ENCODE assay signal across 1 cellular context in the genomic region with DNA sequence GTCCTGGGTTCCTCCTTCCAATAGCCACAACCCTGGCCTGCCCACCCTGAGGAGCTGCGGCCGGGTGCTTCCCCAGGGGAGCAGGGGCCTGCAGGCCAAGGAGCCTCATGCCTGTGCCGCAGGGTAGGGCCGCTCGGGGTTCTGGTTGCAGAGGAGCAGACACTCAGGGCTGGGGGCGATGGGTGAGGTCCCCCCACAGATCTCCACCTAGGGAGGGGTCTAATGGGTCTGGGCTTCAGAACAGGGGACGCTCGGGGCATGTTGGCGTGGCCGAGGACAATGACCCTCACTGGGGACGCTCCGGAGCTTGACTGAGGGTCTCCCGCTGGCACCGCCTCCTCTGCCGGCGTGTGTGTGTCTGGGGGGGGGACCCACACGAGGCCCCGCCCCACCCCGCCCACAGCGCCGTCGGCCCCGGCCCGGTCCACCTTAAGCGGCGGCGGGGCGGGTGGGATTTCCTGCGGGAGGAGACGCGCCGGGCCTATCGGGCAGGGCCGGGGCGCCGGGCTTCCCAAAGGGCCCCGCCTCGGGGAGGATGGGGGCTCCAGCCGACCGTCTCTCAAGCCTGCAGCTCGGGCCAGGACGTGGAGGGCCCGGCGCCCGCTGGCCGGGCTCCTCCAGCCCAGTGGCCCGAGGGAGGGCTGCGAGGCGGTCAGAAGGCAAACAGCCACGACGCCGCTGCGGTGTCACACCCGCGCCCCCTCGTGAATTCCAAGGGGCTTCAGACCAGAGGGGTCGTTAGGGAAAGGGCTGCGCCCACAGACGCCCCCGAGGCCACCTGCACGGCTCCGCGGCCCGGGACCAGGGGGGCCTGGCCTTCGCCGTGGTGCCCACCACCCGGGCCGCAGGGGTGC.
TF ChIP-seq lines count a peak whose summit lies in the region.

No MANE protein-coding gene starts in this region.

TF ChIP-seq in K562, 482 proteins besides CTCF, POLR2A, EP300 and RAD21 (continued from another document and continues in another):
- TF ChIP-seq, protein P1, sequence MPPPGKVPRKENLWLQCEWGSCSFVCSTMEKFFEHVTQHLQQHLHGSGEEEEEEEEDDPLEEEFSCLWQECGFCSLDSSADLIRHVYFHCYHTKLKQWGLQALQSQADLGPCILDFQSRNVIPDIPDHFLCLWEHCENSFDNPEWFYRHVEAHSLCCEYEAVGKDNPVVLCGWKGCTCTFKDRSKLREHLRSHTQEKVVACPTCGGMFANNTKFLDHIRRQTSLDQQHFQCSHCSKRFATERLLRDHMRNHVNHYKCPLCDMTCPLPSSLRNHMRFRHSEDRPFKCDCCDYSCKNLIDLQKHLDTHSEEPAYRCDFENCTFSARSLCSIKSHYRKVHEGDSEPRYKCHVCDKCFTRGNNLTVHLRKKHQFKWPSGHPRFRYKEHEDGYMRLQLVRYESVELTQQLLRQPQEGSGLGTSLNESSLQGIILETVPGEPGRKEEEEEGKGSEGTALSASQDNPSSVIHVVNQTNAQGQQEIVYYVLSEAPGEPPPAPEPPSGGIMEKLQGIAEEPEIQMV (tag; conservative IDR thresholded peaks at IDR 0.05; ENCODE audit: low read depth) = no peak
- no peak for TF ChIP-seq C11orf30 (IDR thresholded peaks at IDR 0.05; ENCODE audit: low read depth)
- TF ChIP-seq EZH2 (IDR thresholded peaks at IDR 0.05; ENCODE audit: borderline replicate concordance, low read depth, low read length) = no peak
- TF ChIP-seq RBFOX2 (IDR thresholded peaks at IDR 0.05; ENCODE audit: low read depth, low read length) = peak; percentile 62; the same call in 1 of the 2 replicates
- no peak for TF ChIP-seq BRCA1 (IDR thresholded peaks at IDR 0.05)
- no peak for TF ChIP-seq BRCA1 (CRISPR knock-in tag; IDR thresholded peaks at IDR 0.05)
- TF ChIP-seq SPI1 (IDR thresholded peaks at IDR 0.05; ENCODE audit: borderline replicate concordance, low read depth, low read length) = no peak
- TF ChIP-seq POLR2G (IDR thresholded peaks at IDR 0.05; ENCODE audit: low read depth, low read length) = peak; percentile 82
- TF ChIP-seq HLTF (IDR thresholded peaks at IDR 0.05) = no peak
- TF ChIP-seq, protein P2, sequence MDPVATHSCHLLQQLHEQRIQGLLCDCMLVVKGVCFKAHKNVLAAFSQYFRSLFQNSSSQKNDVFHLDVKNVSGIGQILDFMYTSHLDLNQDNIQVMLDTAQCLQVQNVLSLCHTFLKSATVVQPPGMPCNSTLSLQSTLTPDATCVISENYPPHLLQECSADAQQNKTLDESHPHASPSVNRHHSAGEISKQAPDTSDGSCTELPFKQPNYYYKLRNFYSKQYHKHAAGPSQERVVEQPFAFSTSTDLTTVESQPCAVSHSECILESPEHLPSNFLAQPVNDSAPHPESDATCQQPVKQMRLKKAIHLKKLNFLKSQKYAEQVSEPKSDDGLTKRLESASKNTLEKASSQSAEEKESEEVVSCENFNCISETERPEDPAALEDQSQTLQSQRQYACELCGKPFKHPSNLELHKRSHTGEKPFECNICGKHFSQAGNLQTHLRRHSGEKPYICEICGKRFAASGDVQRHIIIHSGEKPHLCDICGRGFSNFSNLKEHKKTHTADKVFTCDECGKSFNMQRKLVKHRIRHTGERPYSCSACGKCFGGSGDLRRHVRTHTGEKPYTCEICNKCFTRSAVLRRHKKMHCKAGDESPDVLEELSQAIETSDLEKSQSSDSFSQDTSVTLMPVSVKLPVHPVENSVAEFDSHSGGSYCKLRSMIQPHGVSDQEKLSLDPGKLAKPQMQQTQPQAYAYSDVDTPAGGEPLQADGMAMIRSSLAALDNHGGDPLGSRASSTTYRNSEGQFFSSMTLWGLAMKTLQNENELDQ (CRISPR knock-in tag; IDR thresholded peaks at IDR 0.05; ENCODE audit: borderline replicate concordance) = no peak
- TF ChIP-seq, protein P3, sequence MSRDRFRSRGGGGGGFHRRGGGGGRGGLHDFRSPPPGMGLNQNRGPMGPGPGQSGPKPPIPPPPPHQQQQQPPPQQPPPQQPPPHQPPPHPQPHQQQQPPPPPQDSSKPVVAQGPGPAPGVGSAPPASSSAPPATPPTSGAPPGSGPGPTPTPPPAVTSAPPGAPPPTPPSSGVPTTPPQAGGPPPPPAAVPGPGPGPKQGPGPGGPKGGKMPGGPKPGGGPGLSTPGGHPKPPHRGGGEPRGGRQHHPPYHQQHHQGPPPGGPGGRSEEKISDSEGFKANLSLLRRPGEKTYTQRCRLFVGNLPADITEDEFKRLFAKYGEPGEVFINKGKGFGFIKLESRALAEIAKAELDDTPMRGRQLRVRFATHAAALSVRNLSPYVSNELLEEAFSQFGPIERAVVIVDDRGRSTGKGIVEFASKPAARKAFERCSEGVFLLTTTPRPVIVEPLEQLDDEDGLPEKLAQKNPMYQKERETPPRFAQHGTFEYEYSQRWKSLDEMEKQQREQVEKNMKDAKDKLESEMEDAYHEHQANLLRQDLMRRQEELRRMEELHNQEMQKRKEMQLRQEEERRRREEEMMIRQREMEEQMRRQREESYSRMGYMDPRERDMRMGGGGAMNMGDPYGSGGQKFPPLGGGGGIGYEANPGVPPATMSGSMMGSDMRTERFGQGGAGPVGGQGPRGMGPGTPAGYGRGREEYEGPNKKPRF (IDR thresholded peaks at IDR 0.05; ENCODE audit: low read depth, low read length) = no peak
- TF ChIP-seq POU5F1 (IDR thresholded peaks at IDR 0.05; ENCODE audit: borderline replicate concordance, low read depth, low read length, partially characterized antibody) = no peak
- peak; percentile 46; the same call in 1 of the 2 replicates for TF ChIP-seq ZNF239 (CRISPR knock-in tag; IDR thresholded peaks at IDR 0.05)
- TF ChIP-seq BRF1 (IDR thresholded peaks at IDR 0.05; ENCODE audit: borderline replicate concordance, extremely low read depth, insufficient read length) = no peak
- TF ChIP-seq TRIM28 (IDR thresholded peaks at IDR 0.05) = no peak; the same call in 1 of the 2 replicates
- TF ChIP-seq ZNF347 (CRISPR knock-in tag; IDR thresholded peaks at IDR 0.05; ENCODE audit: low read depth) = no peak
- TF ChIP-seq, protein P4, sequence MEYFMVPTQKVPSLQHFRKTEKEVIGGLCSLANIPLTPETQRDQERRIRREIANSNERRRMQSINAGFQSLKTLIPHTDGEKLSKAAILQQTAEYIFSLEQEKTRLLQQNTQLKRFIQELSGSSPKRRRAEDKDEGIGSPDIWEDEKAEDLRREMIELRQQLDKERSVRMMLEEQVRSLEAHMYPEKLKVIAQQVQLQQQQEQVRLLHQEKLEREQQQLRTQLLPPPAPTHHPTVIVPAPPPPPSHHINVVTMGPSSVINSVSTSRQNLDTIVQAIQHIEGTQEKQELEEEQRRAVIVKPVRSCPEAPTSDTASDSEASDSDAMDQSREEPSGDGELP (CRISPR knock-in tag; IDR thresholded peaks at IDR 0.05; ENCODE audit: borderline replicate concordance) = no peak
- no peak for TF ChIP-seq RFX1 (IDR thresholded peaks at IDR 0.05)
- peak; percentile 18 to 84; a peak in 1 of 4 replicates for TF ChIP-seq SIN3A (IDR thresholded peaks at IDR 0.05; ENCODE audit: borderline replicate concordance in 2 of 2, control insufficient read depth in 1 of 2, low read depth in 2 of 2, low read length in 2 of 2)
- TF ChIP-seq, protein P5, sequence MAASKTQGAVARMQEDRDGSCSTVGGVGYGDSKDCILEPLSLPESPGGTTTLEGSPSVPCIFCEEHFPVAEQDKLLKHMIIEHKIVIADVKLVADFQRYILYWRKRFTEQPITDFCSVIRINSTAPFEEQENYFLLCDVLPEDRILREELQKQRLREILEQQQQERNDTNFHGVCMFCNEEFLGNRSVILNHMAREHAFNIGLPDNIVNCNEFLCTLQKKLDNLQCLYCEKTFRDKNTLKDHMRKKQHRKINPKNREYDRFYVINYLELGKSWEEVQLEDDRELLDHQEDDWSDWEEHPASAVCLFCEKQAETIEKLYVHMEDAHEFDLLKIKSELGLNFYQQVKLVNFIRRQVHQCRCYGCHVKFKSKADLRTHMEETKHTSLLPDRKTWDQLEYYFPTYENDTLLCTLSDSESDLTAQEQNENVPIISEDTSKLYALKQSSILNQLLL (CRISPR knock-in tag; IDR thresholded peaks at IDR 0.05; ENCODE audit: borderline replicate concordance) = peak; percentile 81; the same call in 1 of the 2 replicates
- TF ChIP-seq, protein P6, sequence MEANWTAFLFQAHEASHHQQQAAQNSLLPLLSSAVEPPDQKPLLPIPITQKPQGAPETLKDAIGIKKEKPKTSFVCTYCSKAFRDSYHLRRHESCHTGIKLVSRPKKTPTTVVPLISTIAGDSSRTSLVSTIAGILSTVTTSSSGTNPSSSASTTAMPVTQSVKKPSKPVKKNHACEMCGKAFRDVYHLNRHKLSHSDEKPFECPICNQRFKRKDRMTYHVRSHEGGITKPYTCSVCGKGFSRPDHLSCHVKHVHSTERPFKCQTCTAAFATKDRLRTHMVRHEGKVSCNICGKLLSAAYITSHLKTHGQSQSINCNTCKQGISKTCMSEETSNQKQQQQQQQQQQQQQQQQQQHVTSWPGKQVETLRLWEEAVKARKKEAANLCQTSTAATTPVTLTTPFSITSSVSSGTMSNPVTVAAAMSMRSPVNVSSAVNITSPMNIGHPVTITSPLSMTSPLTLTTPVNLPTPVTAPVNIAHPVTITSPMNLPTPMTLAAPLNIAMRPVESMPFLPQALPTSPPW (CRISPR knock-in tag; IDR thresholded peaks at IDR 0.05) = peak; percentile 95
- no peak for TF ChIP-seq PRMT5 (CRISPR knock-in tag; IDR thresholded peaks at IDR 0.05)
- TF ChIP-seq ZNF445 (CRISPR knock-in tag; IDR thresholded peaks at IDR 0.05; ENCODE audit: low read depth) = no peak
- TF ChIP-seq RNF2 (IDR thresholded peaks at IDR 0.05) = no peak
- TF ChIP-seq DNMT1 (IDR thresholded peaks at IDR 0.05) = no peak
- TF ChIP-seq SMAD1 (IDR thresholded peaks at IDR 0.05; ENCODE audit: low read depth, low read length, partially characterized antibody) = no peak
- TF ChIP-seq, protein P7, sequence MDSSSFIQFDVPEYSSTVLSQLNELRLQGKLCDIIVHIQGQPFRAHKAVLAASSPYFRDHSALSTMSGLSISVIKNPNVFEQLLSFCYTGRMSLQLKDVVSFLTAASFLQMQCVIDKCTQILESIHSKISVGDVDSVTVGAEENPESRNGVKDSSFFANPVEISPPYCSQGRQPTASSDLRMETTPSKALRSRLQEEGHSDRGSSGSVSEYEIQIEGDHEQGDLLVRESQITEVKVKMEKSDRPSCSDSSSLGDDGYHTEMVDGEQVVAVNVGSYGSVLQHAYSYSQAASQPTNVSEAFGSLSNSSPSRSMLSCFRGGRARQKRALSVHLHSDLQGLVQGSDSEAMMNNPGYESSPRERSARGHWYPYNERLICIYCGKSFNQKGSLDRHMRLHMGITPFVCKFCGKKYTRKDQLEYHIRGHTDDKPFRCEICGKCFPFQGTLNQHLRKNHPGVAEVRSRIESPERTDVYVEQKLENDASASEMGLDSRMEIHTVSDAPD (CRISPR knock-in tag; IDR thresholded peaks at IDR 0.05) = 0 out of 2 replicates have a peak, but pooled peaks have one; percentile 22
- TF ChIP-seq, protein P8, sequence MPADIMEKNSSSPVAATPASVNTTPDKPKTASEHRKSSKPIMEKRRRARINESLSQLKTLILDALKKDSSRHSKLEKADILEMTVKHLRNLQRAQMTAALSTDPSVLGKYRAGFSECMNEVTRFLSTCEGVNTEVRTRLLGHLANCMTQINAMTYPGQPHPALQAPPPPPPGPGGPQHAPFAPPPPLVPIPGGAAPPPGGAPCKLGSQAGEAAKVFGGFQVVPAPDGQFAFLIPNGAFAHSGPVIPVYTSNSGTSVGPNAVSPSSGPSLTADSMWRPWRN (IDR thresholded peaks at IDR 0.05; ENCODE audit: low read depth) = no peak
- no peak for TF ChIP-seq ZNF134 (CRISPR knock-in tag; conservative IDR thresholded peaks at IDR 0.05)
- TF ChIP-seq SRF (CRISPR knock-in tag; IDR thresholded peaks at IDR 0.05) = peak in 1 of 2 experiments; percentile 78; a peak in 1 of 4 replicates
- TF ChIP-seq ZNF146 (CRISPR knock-in tag; IDR thresholded peaks at IDR 0.05; ENCODE audit: unreplicated experiment) = no peak
- TF ChIP-seq FIP1L1 (IDR thresholded peaks at IDR 0.05; ENCODE audit: low read depth, low read length, poor library complexity, severe bottlenecking) = peak; percentile 82
- peak; percentile 90 for TF ChIP-seq TARDBP (IDR thresholded peaks at IDR 0.05)
- no peak for TF ChIP-seq NCOA1 (IDR thresholded peaks at IDR 0.05; ENCODE audit: low read depth)
- no peak for TF ChIP-seq XRCC5 (IDR thresholded peaks at IDR 0.05; ENCODE audit: low read depth, low read length)
- TF ChIP-seq MED1 (CRISPR knock-in tag; IDR thresholded peaks at IDR 0.05; ENCODE audit: borderline replicate concordance) = no peak
- TF ChIP-seq, protein P9, sequence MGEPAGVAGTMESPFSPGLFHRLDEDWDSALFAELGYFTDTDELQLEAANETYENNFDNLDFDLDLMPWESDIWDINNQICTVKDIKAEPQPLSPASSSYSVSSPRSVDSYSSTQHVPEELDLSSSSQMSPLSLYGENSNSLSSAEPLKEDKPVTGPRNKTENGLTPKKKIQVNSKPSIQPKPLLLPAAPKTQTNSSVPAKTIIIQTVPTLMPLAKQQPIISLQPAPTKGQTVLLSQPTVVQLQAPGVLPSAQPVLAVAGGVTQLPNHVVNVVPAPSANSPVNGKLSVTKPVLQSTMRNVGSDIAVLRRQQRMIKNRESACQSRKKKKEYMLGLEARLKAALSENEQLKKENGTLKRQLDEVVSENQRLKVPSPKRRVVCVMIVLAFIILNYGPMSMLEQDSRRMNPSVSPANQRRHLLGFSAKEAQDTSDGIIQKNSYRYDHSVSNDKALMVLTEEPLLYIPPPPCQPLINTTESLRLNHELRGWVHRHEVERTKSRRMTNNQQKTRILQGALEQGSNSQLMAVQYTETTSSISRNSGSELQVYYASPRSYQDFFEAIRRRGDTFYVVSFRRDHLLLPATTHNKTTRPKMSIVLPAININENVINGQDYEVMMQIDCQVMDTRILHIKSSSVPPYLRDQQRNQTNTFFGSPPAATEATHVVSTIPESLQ (CRISPR knock-in tag; IDR thresholded peaks at IDR 0.05) = no peak
- TF ChIP-seq NFRKB (IDR thresholded peaks at IDR 0.05; ENCODE audit: low read depth) = no peak
- TF ChIP-seq, protein P10, sequence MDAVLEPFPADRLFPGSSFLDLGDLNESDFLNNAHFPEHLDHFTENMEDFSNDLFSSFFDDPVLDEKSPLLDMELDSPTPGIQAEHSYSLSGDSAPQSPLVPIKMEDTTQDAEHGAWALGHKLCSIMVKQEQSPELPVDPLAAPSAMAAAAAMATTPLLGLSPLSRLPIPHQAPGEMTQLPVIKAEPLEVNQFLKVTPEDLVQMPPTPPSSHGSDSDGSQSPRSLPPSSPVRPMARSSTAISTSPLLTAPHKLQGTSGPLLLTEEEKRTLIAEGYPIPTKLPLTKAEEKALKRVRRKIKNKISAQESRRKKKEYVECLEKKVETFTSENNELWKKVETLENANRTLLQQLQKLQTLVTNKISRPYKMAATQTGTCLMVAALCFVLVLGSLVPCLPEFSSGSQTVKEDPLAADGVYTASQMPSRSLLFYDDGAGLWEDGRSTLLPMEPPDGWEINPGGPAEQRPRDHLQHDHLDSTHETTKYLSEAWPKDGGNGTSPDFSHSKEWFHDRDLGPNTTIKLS (IDR thresholded peaks at IDR 0.05; ENCODE audit: borderline replicate concordance, low read depth) = no peak; the same call in 1 of the 2 replicates
- peak; percentile 84 for TF ChIP-seq ATF7 (IDR thresholded peaks at IDR 0.05)
- no peak for TF ChIP-seq FUS (optimal IDR thresholded peaks at IDR 0.05; ENCODE audit: low read depth, low read length)
- no peak; the same call in 1 of the 2 replicates for TF ChIP-seq MYC (IDR thresholded peaks at IDR 0.05; ENCODE audit: low read depth, low read length)
- TF ChIP-seq MYC (CRISPR knock-in tag; IDR thresholded peaks at IDR 0.05; ENCODE audit: borderline replicate concordance, low read depth) = peak; percentile 82; the same call in 1 of the 2 replicates
- no peak for TF ChIP-seq POLR2H (tag; IDR thresholded peaks at IDR 0.05; ENCODE audit: low read depth)
- no peak for TF ChIP-seq ZNF586 (CRISPR knock-in tag; conservative IDR thresholded peaks at IDR 0.05)
- TF ChIP-seq HDAC1 (IDR thresholded peaks at IDR 0.05) = peak in 1 of 2 experiments; percentile 83; a peak in 2 of 4 replicates
- TF ChIP-seq PHF20 (IDR thresholded peaks at IDR 0.05; ENCODE audit: partially characterized antibody) = peak; percentile 66
